Comparison of ENCODE assay signal across 16 cellular contexts in the genomic region with DNA sequence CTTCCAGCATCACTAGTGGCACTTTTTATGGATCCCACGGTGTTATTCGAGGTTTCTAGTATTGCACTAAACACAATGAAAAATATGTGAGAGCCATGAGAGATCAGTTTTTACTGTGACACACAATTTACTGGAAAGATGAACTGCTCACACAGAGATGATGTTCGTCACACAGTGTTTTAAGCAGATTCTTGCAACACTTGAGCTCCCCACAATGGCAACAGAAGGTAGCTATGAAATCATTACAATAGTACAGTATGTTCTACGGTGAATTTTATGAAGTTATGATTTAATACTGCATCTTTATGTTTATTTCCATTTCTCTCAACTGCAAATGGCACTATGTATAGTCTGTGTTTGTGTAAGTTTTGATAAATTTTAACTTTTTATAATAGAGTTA. TPM values are rescaled to one million over a fixed set of nuclear protein-coding genes. Genes with fewer than 3 reads are reported as not detected.
DNase-seq lines count a peak whose midpoint lies in the region; ATAC-seq and TF ChIP-seq lines count a peak whose summit lies in the region.
"Had no signal": no experiment of that assay in that cellular context is flagged by ENCODE, and none has a peak within 500 bp of the region (broad histone marks: within the 10 kb centered on the region; RNA-seq: fewer than 3 reads in every experiment).

No MANE protein-coding gene starts in this region.

- H3K27me3 ChIP-seq in right cardiac atrium (ENCODE audit: control insufficient read depth, insufficient read depth) (no peaks in the 10 kb centered on the region), HAP-1 (ENCODE audit: low read depth) (no peaks in the 10 kb centered on the region; the same call in 1 of the 2 replicates), dorsolateral prefrontal cortex (peaks cover 0 to 5% (median 0%) of the 10 kb centered on the region in 45 donors)
- H3K27me3 ChIP-seq: BLaER1, foreskin keratinocyte had no signal

- DNase-seq in amniotic epithelial cell (ENCODE audit: low read depth) (peak; percentile 16), right cardiac atrium (no peak), Calu3 (no peak), cerebellum (ENCODE audit: low spot score) (no peak), HAP-1 (ENCODE audit: low spot score in 2 of 2) (no peak), dorsolateral prefrontal cortex (no peak)
- DNase-seq: activated naive CD4-positive, alpha-beta T cell treated with anti-CD3 and anti-CD28 coated beads for 36 hours; foreskin keratinocyte; H9; NCI-H2029; PC-9; retina; T1000 had no signal

- no peaks in the 10 kb centered on the region for H3K4me1 Mint-ChIP-seq in Calu3 (ENCODE audit: low read depth, unreplicated experiment)
- H3K4me1 Mint-ChIP-seq: H9 had no signal

- peaks cover 4% of the 10 kb centered on the region for H3K9me3 Mint-ChIP-seq in Calu3 (ENCODE audit: low read depth, unreplicated experiment)

- peak; percentile 19; the same call in 1 of the 2 replicates for TF ChIP-seq RAD21 in Ishikawa (IDR thresholded peaks at IDR 0.05; ENCODE audit: low read depth)

- H3K4me1 ChIP-seq in right cardiac atrium (ENCODE audit: control insufficient read depth, insufficient read depth, low read length) (no peaks in the 10 kb centered on the region), HAP-1 (no peaks in the 10 kb centered on the region)
- H3K4me1 ChIP-seq: BLaER1, foreskin keratinocyte had no signal

- no peak overlapping the region for H3K4me3 ChIP-seq in right cardiac atrium (ENCODE audit: low read length)
- no peak overlapping the region for H3K4me3 ChIP-seq in HAP-1
- no peak overlapping the region for H3K4me3 ChIP-seq in dorsolateral prefrontal cortex
- H3K4me3 ChIP-seq: BLaER1, PC-9 had no signal

- H3K27ac ChIP-seq in C4-2B (no peak overlapping the region), right cardiac atrium (ENCODE audit: low read length) (no peak overlapping the region), dorsolateral prefrontal cortex (no peak overlapping the region)
- H3K27ac ChIP-seq: BLaER1, foreskin keratinocyte, PC-9 had no signal

- ATAC-seq in right cardiac atrium, result peak; percentile 52 to 61
- ATAC-seq: foreskin keratinocyte had no signal

- H3K9me3 ChIP-seq in right cardiac atrium (ENCODE audit: control insufficient read depth, low read length), result no peaks in the 10 kb centered on the region
- H3K9me3 ChIP-seq in HAP-1, result no peaks in the 10 kb centered on the region

- in situ Hi-C loops in HAP-1 (cut with MboI; ENCODE audit: low sequenced_read_pairs), result no loop called here

- H3K27ac Mint-ChIP-seq in Calu3 (ENCODE audit: unreplicated experiment), result no peak overlapping the region
- H3K27ac Mint-ChIP-seq: activated naive CD4-positive, alpha-beta T cell treated with anti-CD3 and anti-CD28 coated beads for 36 hours; H9 had no signal

- H3K36me3 Mint-ChIP-seq in Calu3 (ENCODE audit: insufficient read depth, unreplicated experiment), result no peaks in the 10 kb centered on the region

- peak; percentile 11 for TF ChIP-seq CTCF in C4-2B (conservative IDR thresholded peaks at IDR 0.05)
- no peak for TF ChIP-seq CTCF in Calu3 (IDR thresholded peaks at IDR 0.05; ENCODE audit: unreplicated experiment)
- no peak for TF ChIP-seq CTCF in dorsolateral prefrontal cortex (IDR thresholded peaks at IDR 0.05 in 54 of 56, conservative IDR thresholded peaks at IDR 0.05 in 2 of 56; ENCODE audit: low read depth in 1 of 56, partially characterized antibody in 56 of 56)

- no TSS peak for BruUV-seq in Calu3 (replicated peaks; lab: Mats Ljungman, UMichigan)

- WGBS in right cardiac atrium, result 49% methylated on average over 4 of the region's 4 CpGs

- TF ChIP-seq EP300 in Ishikawa (IDR thresholded peaks at IDR 0.05; ENCODE audit: borderline replicate concordance), result no peak

- H3K27me3 Mint-ChIP-seq in Calu3 (ENCODE audit: unreplicated experiment), result no peaks in the 10 kb centered on the region

- CTCF ChIA-PET in Calu3 (lab: Charles Lee), result interaction anchor here (1.0 kb wide), 1 partner anchor 35 kb away, joined by 6 read pairs; a partner anchor contains a TSS

- intact Hi-C loops in right cardiac atrium (cut with DNase I), result no loop called here
- intact Hi-C loops in Calu3 (cut with micrococcal nuclease; ENCODE audit: unreplicated experiment), result no loop called here
- intact Hi-C loops in dorsolateral prefrontal cortex (cut with DNase I), result no loop called here

- H3K36me3 ChIP-seq in HAP-1 (replicated peaks), result no peaks in the 10 kb centered on the region
- H3K36me3 ChIP-seq: BLaER1 had no signal

- H3K4me3 Mint-ChIP-seq in Calu3 (ENCODE audit: low read depth, unreplicated experiment), result no peak overlapping the region
- H3K4me3 Mint-ChIP-seq: activated naive CD4-positive, alpha-beta T cell treated with anti-CD3 and anti-CD28 coated beads for 36 hours; H9 had no signal

TF ChIP-seq in Ishikawa, 13 proteins besides CTCF, POLR2A, EP300 and RAD21:
- TF ChIP-seq TEAD4 (IDR thresholded peaks at IDR 0.05), result no peak
- TF ChIP-seq, protein P1, sequence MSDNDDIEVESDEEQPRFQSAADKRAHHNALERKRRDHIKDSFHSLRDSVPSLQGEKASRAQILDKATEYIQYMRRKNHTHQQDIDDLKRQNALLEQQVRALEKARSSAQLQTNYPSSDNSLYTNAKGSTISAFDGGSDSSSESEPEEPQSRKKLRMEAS (IDR thresholded peaks at IDR 0.05), result no peak
- no peak for TF ChIP-seq EGR1 (IDR thresholded peaks at IDR 0.05)
- TF ChIP-seq TCF12 (IDR thresholded peaks at IDR 0.05; ENCODE audit: low read depth), result no peak
- no peak for TF ChIP-seq CEBPB (IDR thresholded peaks at IDR 0.05)
- no peak for TF ChIP-seq CREB1 (IDR thresholded peaks at IDR 0.05; ENCODE audit: low read depth)
- TF ChIP-seq FOXM1 (IDR thresholded peaks at IDR 0.05; ENCODE audit: borderline replicate concordance, low read depth), result no peak
- TF ChIP-seq NFIC (IDR thresholded peaks at IDR 0.05), result no peak
- TF ChIP-seq, protein P2, sequence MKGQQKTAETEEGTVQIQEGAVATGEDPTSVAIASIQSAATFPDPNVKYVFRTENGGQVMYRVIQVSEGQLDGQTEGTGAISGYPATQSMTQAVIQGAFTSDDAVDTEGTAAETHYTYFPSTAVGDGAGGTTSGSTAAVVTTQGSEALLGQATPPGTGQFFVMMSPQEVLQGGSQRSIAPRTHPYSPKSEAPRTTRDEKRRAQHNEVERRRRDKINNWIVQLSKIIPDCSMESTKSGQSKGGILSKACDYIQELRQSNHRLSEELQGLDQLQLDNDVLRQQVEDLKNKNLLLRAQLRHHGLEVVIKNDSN (IDR thresholded peaks at IDR 0.05), result no peak
TF ChIP-seq in Ishikawa: peak in this region for 0.

RNA-seq across cellular contexts. Expression of a gene that starts 27.4 kb away (rescaled TPM):
- total RNA-seq in right cardiac atrium, result 10 to 100 TPM; 14.8 to 30.4 (median 19.1) TPM
- polyA plus RNA-seq in right cardiac atrium, result 5.3 TPM
- 0.92 and 2.2 TPM in 2 replicates for total RNA-seq in Calu3 (2022)
- total RNA-seq in cerebellum, result 12.2 TPM
- 10 to 100 TPM in 97 of 120 experiments, 1 to 10 TPM in 23; 6.5 to 33.2 (median 13.8) TPM for total RNA-seq in dorsolateral prefrontal cortex
- total RNA-seq: foreskin keratinocyte, PC-9 had no signal
- polyA plus RNA-seq: foreskin keratinocyte had no signal

RNA-seq across cellular contexts. Expression of a gene that starts 34.8 kb away (rescaled TPM):
- 10 to 100 TPM; 15.3 to 18.5 (median 16.2) TPM for total RNA-seq in right cardiac atrium
- 9.1 TPM for polyA plus RNA-seq in right cardiac atrium
- 23.5 and 26.1 TPM in 2 replicates for total RNA-seq in Calu3 (2022)
- 23.3 TPM for total RNA-seq in cerebellum
- total RNA-seq in dorsolateral prefrontal cortex, result 10 to 100 TPM; 11.0 to 27.6 (median 18.5) TPM
